9 cellular contexts compared by ENCODE assay signal in genomic region chr16:3188675-3188924, GRCh38. TPM values are rescaled to one million over a fixed set of nuclear protein-coding genes. Genes with fewer than 3 reads are reported as not detected.
DNase-seq lines count a peak whose midpoint lies in the region; ATAC-seq and TF ChIP-seq lines count a peak whose summit lies in the region.
"Had no signal": no experiment of that assay in that cellular context is flagged by ENCODE, and none has a peak within 500 bp of the region (broad histone marks: within the 10 kb centered on the region; RNA-seq: fewer than 3 reads in every experiment).

No MANE protein-coding gene starts in this region.

- H3K27ac Mint-ChIP-seq in endodermal cell: no peak overlapping the region
- no peak overlapping the region for H3K27ac Mint-ChIP-seq in osteocyte (ENCODE audit: unreplicated experiment)

- H3K9ac ChIP-seq in endodermal cell (ENCODE audit: extremely low read depth, low read length, poor library complexity, severe bottlenecking): peak overlapping the region; percentile 51

- H3K4me1 ChIP-seq in OCI-LY7 (ENCODE audit: insufficient read depth, low read length, poor library complexity, severe bottlenecking): no peaks in the 10 kb centered on the region
- H3K4me1 ChIP-seq in endodermal cell (ENCODE audit: control insufficient read depth, insufficient read depth, low read length): no peaks in the 10 kb centered on the region

- H3K4me1 Mint-ChIP-seq in endodermal cell (peaks cover 7% of the 10 kb centered on the region), osteocyte (ENCODE audit: unreplicated experiment) (peaks cover 37% of the 10 kb centered on the region)

- peak overlapping the region; percentile 26; the same call in 1 of the 2 replicates for H3K4me2 ChIP-seq in OCI-LY7 (ENCODE audit: low read length)

- peak overlapping the region; percentile 93 for H3K4me3 Mint-ChIP-seq in endodermal cell
- H3K4me3 Mint-ChIP-seq in osteocyte (ENCODE audit: unreplicated experiment): peak overlapping the region; percentile 85

- CTCF ChIA-PET in OCI-LY7 (lab: Charles Lee; ENCODE audit: unreplicated experiment): no interaction called here

- no peak for DNase-seq in GM12864 (ENCODE audit: low read depth)
- no peak for DNase-seq in OCI-LY7 (ENCODE audit: low spot score)
- no peak for DNase-seq in endodermal cell
- no peak for DNase-seq in osteocyte (ENCODE audit: extremely low spot score, unreplicated experiment)
- no peak for DNase-seq in erythroblast (lab: John Stamatoyannopoulos, UW)
- DNase-seq in stimulated activated CD4-positive, alpha-beta T cell treated with anti-CD3 and anti-CD28 coated beads, Interleukin-4, amount 100 ng/mL, for 24 hours: no peak
- DNase-seq: activated effector memory CD4-positive, alpha-beta T cell treated with Interleukin-2 at 50 U/mL for 16 hours; NCI-H510A had no signal

- H3K9me3 ChIP-seq in OCI-LY7 (ENCODE audit: low read length) (no peaks in the 10 kb centered on the region), endodermal cell (ENCODE audit: control insufficient read depth, low read length) (no peaks in the 10 kb centered on the region)

- peaks cover 38% of the 10 kb centered on the region for H3K27me3 ChIP-seq in endodermal cell (ENCODE audit: control insufficient read depth, insufficient read depth, low read length, poor library complexity, severe bottlenecking)

- ATAC-seq in HG03571 (IDR thresholded peaks at IDR 0.05; ENCODE audit: unreplicated experiment): no peak

- intact Hi-C loops in OCI-LY7 (cut with micrococcal nuclease; ENCODE audit: unreplicated experiment): no loop called here

- no peaks in the 10 kb centered on the region for H3K79me2 ChIP-seq in OCI-LY7 (ENCODE audit: insufficient read depth, low read depth, low read length)

- H3K27ac ChIP-seq in OCI-LY7 (ENCODE audit: low read depth, low read length, poor library complexity, severe bottlenecking) (no peak overlapping the region), endodermal cell (ENCODE audit: low read depth, low read length) (no peak overlapping the region)

- H3K9me2 ChIP-seq in OCI-LY7 (ENCODE audit: insufficient read depth, low read length): no peaks in the 10 kb centered on the region

- no peaks in the 10 kb centered on the region for H4K20me1 ChIP-seq in OCI-LY7 (ENCODE audit: insufficient read depth, low read length)

- H2AFZ ChIP-seq in OCI-LY7 (ENCODE audit: low read length): no peak overlapping the region

- no peaks in the 10 kb centered on the region for H3K36me3 Mint-ChIP-seq in endodermal cell (ENCODE audit: low read depth)
- H3K36me3 Mint-ChIP-seq in osteocyte (ENCODE audit: unreplicated experiment): no peaks in the 10 kb centered on the region

- H3K4me3 ChIP-seq in GM12864 (ENCODE audit: low read depth, low read length) (peak overlapping the region; percentile 57), OCI-LY7 (ENCODE audit: low read depth, low read length, poor library complexity, severe bottlenecking) (no peak overlapping the region), endodermal cell (ENCODE audit: low read length) (peak overlapping the region; percentile 88)

- POLR2A ChIA-PET in OCI-LY7 (lab: Charles Lee): no interaction called here

- no peak for TF ChIP-seq POLR2A in erythroblast (IDR thresholded peaks at IDR 0.05; ENCODE audit: low read length)

- H3K27me3 Mint-ChIP-seq in endodermal cell (ENCODE audit: insufficient read depth) (peaks cover 66% of the 10 kb centered on the region), osteocyte (ENCODE audit: unreplicated experiment) (peaks cover 24% of the 10 kb centered on the region)

- H3K36me3 ChIP-seq in OCI-LY7 (ENCODE audit: insufficient read depth, low read length) (no peaks in the 10 kb centered on the region), endodermal cell (ENCODE audit: control insufficient read depth, insufficient read depth, low read length) (no peaks in the 10 kb centered on the region)

- H3K9me3 Mint-ChIP-seq in endodermal cell (peaks cover 9% of the 10 kb centered on the region), osteocyte (ENCODE audit: unreplicated experiment) (no peaks in the 10 kb centered on the region)

- TF ChIP-seq CTCF in GM12864 (IDR thresholded peaks at IDR 0.05; ENCODE audit: low read depth, low read length, missing control alignments): no peak
- TF ChIP-seq CTCF in OCI-LY7 (conservative IDR thresholded peaks at IDR 0.05; ENCODE audit: low read length): no peak
- TF ChIP-seq CTCF in endodermal cell (conservative IDR thresholded peaks at IDR 0.05): no peak
- TF ChIP-seq CTCF in osteocyte (IDR thresholded peaks at IDR 0.05): no peak

- WGBS in endodermal cell (ENCODE audit: insufficient coverage in 1 of 2, insufficient read length in 1 of 2), 2 experiments: 0% methylated on average over 11 to 13 of the region's 13 CpGs

- no TSS peak for BruUV-seq in OCI-LY7 (replicated peaks; lab: Mats Ljungman, UMichigan)

RNA-seq across cellular contexts. Expression of gene OR1F1, which starts 0.6 kb away (rescaled TPM):
- total RNA-seq in OCI-LY7 (2014; rRNA removed; shearing (Covaris generic)): not detected in 2 replicates
- total RNA-seq in OCI-LY7 (2022) (not detected in 2 replicates), endodermal cell (under 1 TPM in 1 of 2 donors, not detected in 1; 0.29 TPM), osteocyte (not detected in 2 replicates)
- not detected for polyA plus RNA-seq in endodermal cell (2013, experiment 1 of 2)
- not detected for polyA plus RNA-seq in endodermal cell (2013, experiment 2 of 2)

RNA-seq across cellular contexts. Expression of gene ZNF200, which starts 46.4 kb away (rescaled TPM):
- total RNA-seq in OCI-LY7 (2014; rRNA removed; shearing (Covaris generic)): 19.8 and 26.2 TPM in 2 replicates
- total RNA-seq in OCI-LY7 (2022): 13.9 TPM in 2 replicates
- 10 to 100 TPM; 11.2 TPM for total RNA-seq in endodermal cell
- polyA plus RNA-seq in endodermal cell (2013, experiment 1 of 2): 11.4 TPM
- 10.4 TPM for polyA plus RNA-seq in endodermal cell (2013, experiment 2 of 2)
- 9.0 and 9.1 TPM in 2 replicates for total RNA-seq in osteocyte

RNA-seq across cellular contexts. Expression of gene ZNF213, which starts 53.8 kb away (rescaled TPM):
- 3.4 and 4.8 TPM in 2 replicates for total RNA-seq in OCI-LY7 (2014; rRNA removed; shearing (Covaris generic))
- total RNA-seq in OCI-LY7 (2022) (8.5 and 9.1 TPM in 2 replicates), endodermal cell (1 to 10 TPM; 5.1 to 6.3 TPM), osteocyte (13.4 and 14.3 TPM in 2 replicates)
- polyA plus RNA-seq in endodermal cell (2013, experiment 1 of 2): 11.4 TPM
- 10.5 TPM for polyA plus RNA-seq in endodermal cell (2013, experiment 2 of 2)
